In genomic region chr12:96397756-96398421, GRCh38 we compare ENCODE assay signal across 8 cellular contexts. TPM values are rescaled to one million over a fixed set of nuclear protein-coding genes. Genes with fewer than 3 reads are reported as not detected.
A peak's percentile ranks its signal among the peaks of the same experiment; 100 is the strongest.
DNase-seq lines count a peak whose midpoint lies in the region; ATAC-seq and TF ChIP-seq lines count a peak whose summit lies in the region.

No MANE protein-coding gene starts in this region.

- H3F3A ChIP-seq in OCI-LY1 (ENCODE audit: insufficient read depth, low read length) = no peaks in the 10 kb centered on the region

- ATAC-seq in GM18909 (IDR thresholded peaks at IDR 0.05; ENCODE audit: poor library complexity, unreplicated experiment) (no peak), HG03045 (IDR thresholded peaks at IDR 0.05; ENCODE audit: unreplicated experiment) (no peak), HG03159 (IDR thresholded peaks at IDR 0.05; ENCODE audit: unreplicated experiment) (no peak)

- CTCF ChIA-PET in Caco-2 (lab: Charles Lee) = no interaction called here

- H3K79me2 ChIP-seq in OCI-LY1 (ENCODE audit: insufficient read depth, low read length) = peaks cover 60% of the 10 kb centered on the region

- no peak for TF ChIP-seq CTCF in Caco-2 (IDR thresholded peaks at IDR 0.05; ENCODE audit: insufficient read depth in 1 of 2, low read depth in 1 of 2, low read length in 1 of 2, severe bottlenecking in 1 of 2, unreplicated experiment in 1 of 2)
- TF ChIP-seq CTCF in OCI-LY1 (IDR thresholded peaks at IDR 0.05; ENCODE audit: low read length) = no peak

- H3K9me2 ChIP-seq in OCI-LY1 (ENCODE audit: low read depth, low read length) = no peaks in the 10 kb centered on the region

- POLR2A ChIA-PET in Caco-2 (lab: Charles Lee) = no interaction called here

- peaks cover 18% of the 10 kb centered on the region for H3K4me1 Mint-ChIP-seq in Caco-2 (ENCODE audit: low read depth, unreplicated experiment)

- H3K4me1 ChIP-seq in Caco-2 (0 out of 2 replicates have a peak, but pooled peaks cover 9% of the 10 kb centered on the region), OCI-LY1 (ENCODE audit: insufficient read depth, low read length, severe bottlenecking) (peaks cover 46% of the 10 kb centered on the region), neuron (ENCODE audit: insufficient read depth, low read length) (peaks cover 31% of the 10 kb centered on the region)
- H3K4me1 ChIP-seq in effector memory CD4-positive, alpha-beta T cell (ENCODE audit: control insufficient read depth, insufficient read depth, low read length, poor library complexity, severe bottlenecking) = peaks cover 29% of the 10 kb centered on the region

- H2AFZ ChIP-seq in OCI-LY1 (ENCODE audit: low read length) = no peak overlapping the region
- no peak overlapping the region for H2AFZ ChIP-seq in neuron (ENCODE audit: low read depth, low read length)

- no peak for DNase-seq in Caco-2
- DNase-seq in effector memory CD4-positive, alpha-beta T cell = no peak
- no peak for DNase-seq in NCI-H187 treated with DMSO at 0.1 percent for 48 hours (lab: John Stamatoyannopoulos, UW)

- H3K4me3 Mint-ChIP-seq in Caco-2 (ENCODE audit: unreplicated experiment) = peak overlapping the region; percentile 96

- no peaks in the 10 kb centered on the region for H3K27me3 ChIP-seq in Caco-2 (replicated peaks; ENCODE audit: control insufficient read depth, insufficient read depth, low read length)
- H3K27me3 ChIP-seq in OCI-LY1 (ENCODE audit: insufficient read depth, low read length) = no peaks in the 10 kb centered on the region
- H3K27me3 ChIP-seq in effector memory CD4-positive, alpha-beta T cell (replicated peaks; ENCODE audit: control insufficient read depth, insufficient read depth, low read length, poor library complexity, severe bottlenecking) = no peaks in the 10 kb centered on the region
- no peaks in the 10 kb centered on the region for H3K27me3 ChIP-seq in neuron (ENCODE audit: insufficient read depth, low read length)

- no peaks in the 10 kb centered on the region for H4K20me1 ChIP-seq in OCI-LY1 (ENCODE audit: insufficient read depth, low read length)

- H3K9me3 Mint-ChIP-seq in Caco-2 (ENCODE audit: unreplicated experiment) = no peaks in the 10 kb centered on the region

- peak overlapping the region; percentile 96 for H3K9ac ChIP-seq in OCI-LY1 (ENCODE audit: low read length)

- peaks cover 5% of the 10 kb centered on the region for H3K36me3 Mint-ChIP-seq in Caco-2 (ENCODE audit: insufficient read depth, unreplicated experiment)

- BruUV-seq in Caco-2 (replicated peaks; lab: Mats Ljungman, UMichigan) = no TSS peak

- H3K9me3 ChIP-seq in Caco-2 (no peaks in the 10 kb centered on the region), OCI-LY1 (ENCODE audit: low read length) (no peaks in the 10 kb centered on the region), neuron (ENCODE audit: low read length) (no peaks in the 10 kb centered on the region)
- H3K9me3 ChIP-seq in effector memory CD4-positive, alpha-beta T cell (ENCODE audit: control insufficient read depth, low read length) = no peaks in the 10 kb centered on the region

- H3K36me3 ChIP-seq in Caco-2 (ENCODE audit: control insufficient read depth, insufficient read depth, low read length) = no peaks in the 10 kb centered on the region
- H3K36me3 ChIP-seq in OCI-LY1 (ENCODE audit: insufficient read depth, low read length) = no peaks in the 10 kb centered on the region
- no peaks in the 10 kb centered on the region for H3K36me3 ChIP-seq in effector memory CD4-positive, alpha-beta T cell (ENCODE audit: control insufficient read depth, insufficient read depth, low read length)
- no peaks in the 10 kb centered on the region for H3K36me3 ChIP-seq in neuron (ENCODE audit: insufficient read depth, low read length)

- intact Hi-C loops in Caco-2 (cut with micrococcal nuclease; ENCODE audit: unreplicated experiment) = no loop called here

- H3K27ac ChIP-seq in OCI-LY1 (ENCODE audit: low read depth, low read length, poor library complexity, severe bottlenecking) = peak overlapping the region; percentile 80
- H3K27ac ChIP-seq in effector memory CD4-positive, alpha-beta T cell (ENCODE audit: insufficient read depth, low read length, poor library complexity, severe bottlenecking) = peak overlapping the region; percentile 99

- H3K27me3 Mint-ChIP-seq in Caco-2 (ENCODE audit: insufficient read depth, unreplicated experiment) = no peaks in the 10 kb centered on the region

- no peak overlapping the region for H3K27ac Mint-ChIP-seq in Caco-2 (ENCODE audit: unreplicated experiment)

- peak overlapping the region; percentile 93 for H3K4me2 ChIP-seq in OCI-LY1 (ENCODE audit: low read length)

- H3K4me3 ChIP-seq in Caco-2 (ENCODE audit: low read depth, low read length) (peak overlapping the region; percentile 69; the same call in 1 of the 2 replicates), OCI-LY1 (ENCODE audit: low read depth, low read length, poor library complexity, severe bottlenecking) (peak overlapping the region; percentile 96), neuron (ENCODE audit: low read length) (peak overlapping the region; percentile 92)
- H3K4me3 ChIP-seq in effector memory CD4-positive, alpha-beta T cell (ENCODE audit: insufficient read depth, low read depth, low read length, poor library complexity, severe bottlenecking) = peak overlapping the region; percentile 87

RNA-seq across cellular contexts. Expression of gene CDK17, which starts 2.4 kb away (rescaled TPM):
- 11.5 and 11.7 TPM in 2 replicates for total RNA-seq in Caco-2 (2022)
